ENCODE assay signal across 20 cellular contexts in the genomic region with DNA sequence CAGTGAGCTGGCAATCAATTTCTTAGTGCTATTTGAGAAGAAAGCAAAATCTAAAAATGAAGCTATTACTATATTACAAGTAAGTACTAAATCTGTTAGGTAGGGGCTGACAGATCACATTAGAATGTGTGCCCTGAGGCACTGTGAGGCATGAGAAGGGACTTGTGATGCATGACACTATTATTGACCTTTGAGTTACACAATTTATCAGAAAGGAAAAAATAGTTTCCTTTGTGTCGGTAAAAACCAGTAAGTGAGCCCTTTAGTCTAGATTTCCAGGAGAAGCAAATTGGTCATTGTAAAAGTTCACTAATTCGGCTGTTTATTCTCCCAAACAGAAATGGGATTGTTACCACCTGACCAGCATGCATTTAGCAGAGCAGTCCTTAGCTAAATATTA.
"Had no signal": no experiment of that assay in that cellular context is flagged by ENCODE, and none has a peak within 500 bp of the region (broad histone marks: within the 10 kb centered on the region; RNA-seq: fewer than 3 reads in every experiment).

No MANE protein-coding gene starts in this region.

- H3K36me3 ChIP-seq: ascending aorta, cardiac muscle cell, esophagus muscularis mucosa, neutrophil, tibial nerve, vagina, WERI-Rb-1 had no signal

- H3K27me3 ChIP-seq: ascending aorta, cardiac muscle cell, dorsolateral prefrontal cortex, esophagus muscularis mucosa, neutrophil, tibial nerve, vagina had no signal

- H3K9me3 ChIP-seq: ascending aorta, esophagus muscularis mucosa, vagina had no signal

- H3K27ac ChIP-seq: ascending aorta, cardiac muscle cell, dorsolateral prefrontal cortex, esophagus muscularis mucosa, neutrophil, tibial nerve, vagina, WERI-Rb-1 had no signal

- H3K4me1 ChIP-seq: ascending aorta, esophagus muscularis mucosa, tibial nerve, vagina had no signal

- DNase-seq: activated CD4-positive, alpha-beta memory T cell treated with anti-CD3 and anti-CD28 coated beads for 36 hours; activated CD4-positive, alpha-beta T cell treated with anti-CD3 and anti-CD28 coated beads for 36 hours; activated CD8-positive, alpha-beta memory T cell treated with anti-CD3 and anti-CD28 coated beads, Interleukin-2, amount 10 ng/mL, durations not matched to agents 7 days and 5 days; activated naive CD4-positive, alpha-beta T cell treated with anti-CD3 and anti-CD28 coated beads for 36 hours; activated naive CD8-positive, alpha-beta T cell treated with anti-CD3 and anti-CD28 coated beads, Interleukin-2, amount 50 U/mL, for 24 hours; activated T-cell treated with anti-CD3 and anti-CD28 coated beads, Interleukin-2, amount 50 U/mL, for 1 hour; dorsolateral prefrontal cortex; natural killer cell; retina; stimulated activated CD4-positive, alpha-beta T cell treated with anti-CD3 and anti-CD28 coated beads, Interleukin-15, amount 100 ng/mL, for 24 hours; stimulated activated CD4-positive, alpha-beta T cell treated with anti-CD3 and anti-CD28 coated beads, Interleukin-4, amount 100 ng/mL, for 1 hour; stimulated activated naive CD4-positive, alpha-beta T cell treated with Interleukin-2 at 50 U/mL for 16 hours; substantia nigra; WERI-Rb-1 had no signal

- H3K4me3 ChIP-seq: ascending aorta, cardiac muscle cell, dorsolateral prefrontal cortex, esophagus muscularis mucosa, tibial nerve, vagina had no signal
